ENCODE assay signal across 1 cellular context in the genomic region with DNA sequence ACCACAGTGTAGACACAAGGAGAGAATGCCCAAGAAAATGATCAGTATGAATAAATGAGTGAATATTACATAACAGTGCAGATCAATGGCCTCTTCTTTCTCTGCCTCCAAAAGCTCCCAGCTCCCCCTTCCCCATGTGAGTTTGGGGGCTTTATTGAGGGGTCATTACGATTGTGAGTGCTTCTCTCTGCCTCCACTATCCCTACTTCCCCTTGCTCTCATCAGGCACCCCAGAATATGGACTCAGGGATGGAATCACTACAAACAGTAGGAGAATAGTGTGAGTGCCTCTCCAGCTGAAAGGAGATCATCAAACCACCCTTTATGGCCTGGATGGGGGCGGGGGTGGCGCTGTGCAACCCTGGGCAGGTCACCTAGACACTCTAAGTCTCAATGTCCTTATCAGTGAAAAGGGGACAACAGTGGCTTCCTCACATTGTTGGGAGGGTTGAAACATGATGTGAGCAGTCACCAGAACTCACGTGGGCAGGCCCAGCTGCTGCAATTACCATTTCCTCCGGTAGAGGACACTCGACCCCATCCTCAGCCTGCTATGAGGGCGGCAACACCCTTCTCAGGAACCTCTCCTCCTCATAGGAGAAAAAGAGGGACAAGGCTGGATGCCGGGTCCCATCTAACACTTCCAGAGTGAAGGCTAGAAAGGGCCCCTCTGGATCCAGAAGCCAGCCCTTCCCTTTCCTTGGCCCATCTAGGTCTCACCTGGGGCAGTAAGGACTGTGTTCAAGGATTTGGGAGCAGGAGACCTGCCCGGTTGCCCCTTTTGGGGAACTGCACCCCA.
A peak's percentile ranks its signal among the peaks of the same experiment; 100 is the strongest.
TF ChIP-seq lines count a peak whose summit lies in the region.

No MANE protein-coding gene starts in this region.

TF ChIP-seq in SK-N-SH, 30 proteins besides CTCF, POLR2A, EP300 and RAD21 (continued from another document):
- TF ChIP-seq, protein P1, sequence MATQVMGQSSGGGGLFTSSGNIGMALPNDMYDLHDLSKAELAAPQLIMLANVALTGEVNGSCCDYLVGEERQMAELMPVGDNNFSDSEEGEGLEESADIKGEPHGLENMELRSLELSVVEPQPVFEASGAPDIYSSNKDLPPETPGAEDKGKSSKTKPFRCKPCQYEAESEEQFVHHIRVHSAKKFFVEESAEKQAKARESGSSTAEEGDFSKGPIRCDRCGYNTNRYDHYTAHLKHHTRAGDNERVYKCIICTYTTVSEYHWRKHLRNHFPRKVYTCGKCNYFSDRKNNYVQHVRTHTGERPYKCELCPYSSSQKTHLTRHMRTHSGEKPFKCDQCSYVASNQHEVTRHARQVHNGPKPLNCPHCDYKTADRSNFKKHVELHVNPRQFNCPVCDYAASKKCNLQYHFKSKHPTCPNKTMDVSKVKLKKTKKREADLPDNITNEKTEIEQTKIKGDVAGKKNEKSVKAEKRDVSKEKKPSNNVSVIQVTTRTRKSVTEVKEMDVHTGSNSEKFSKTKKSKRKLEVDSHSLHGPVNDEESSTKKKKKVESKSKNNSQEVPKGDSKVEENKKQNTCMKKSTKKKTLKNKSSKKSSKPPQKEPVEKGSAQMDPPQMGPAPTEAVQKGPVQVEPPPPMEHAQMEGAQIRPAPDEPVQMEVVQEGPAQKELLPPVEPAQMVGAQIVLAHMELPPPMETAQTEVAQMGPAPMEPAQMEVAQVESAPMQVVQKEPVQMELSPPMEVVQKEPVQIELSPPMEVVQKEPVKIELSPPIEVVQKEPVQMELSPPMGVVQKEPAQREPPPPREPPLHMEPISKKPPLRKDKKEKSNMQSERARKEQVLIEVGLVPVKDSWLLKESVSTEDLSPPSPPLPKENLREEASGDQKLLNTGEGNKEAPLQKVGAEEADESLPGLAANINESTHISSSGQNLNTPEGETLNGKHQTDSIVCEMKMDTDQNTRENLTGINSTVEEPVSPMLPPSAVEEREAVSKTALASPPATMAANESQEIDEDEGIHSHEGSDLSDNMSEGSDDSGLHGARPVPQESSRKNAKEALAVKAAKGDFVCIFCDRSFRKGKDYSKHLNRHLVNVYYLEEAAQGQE (IDR thresholded peaks at IDR 0.05; ENCODE audit: low read depth, low read length), result no peak
- TF ChIP-seq SMC3 (IDR thresholded peaks at IDR 0.05; ENCODE audit: low read depth, low read length), result peak; percentile 90
- peak; percentile 74; the same call in 1 of the 2 replicates for TF ChIP-seq SIN3A (IDR thresholded peaks at IDR 0.05; ENCODE audit: borderline replicate concordance, low read depth, low read length)
- peak; percentile 95 for TF ChIP-seq MXI1 (IDR thresholded peaks at IDR 0.05; ENCODE audit: low read depth, low read length)
- TF ChIP-seq EZH2phosphoT487 (IDR thresholded peaks at IDR 0.05; ENCODE audit: borderline replicate concordance, low read depth), result no peak
- no peak for TF ChIP-seq YY1 (IDR thresholded peaks at IDR 0.05; ENCODE audit: low read depth)
- TF ChIP-seq, protein P2, sequence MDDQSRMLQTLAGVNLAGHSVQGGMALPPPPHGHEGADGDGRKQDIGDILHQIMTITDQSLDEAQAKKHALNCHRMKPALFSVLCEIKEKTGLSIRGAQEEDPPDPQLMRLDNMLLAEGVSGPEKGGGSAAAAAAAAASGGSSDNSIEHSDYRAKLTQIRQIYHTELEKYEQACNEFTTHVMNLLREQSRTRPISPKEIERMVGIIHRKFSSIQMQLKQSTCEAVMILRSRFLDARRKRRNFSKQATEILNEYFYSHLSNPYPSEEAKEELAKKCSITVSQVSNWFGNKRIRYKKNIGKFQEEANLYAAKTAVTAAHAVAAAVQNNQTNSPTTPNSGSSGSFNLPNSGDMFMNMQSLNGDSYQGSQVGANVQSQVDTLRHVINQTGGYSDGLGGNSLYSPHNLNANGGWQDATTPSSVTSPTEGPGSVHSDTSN (IDR thresholded peaks at IDR 0.05), result no peak
- no peak for TF ChIP-seq RCOR1 (IDR thresholded peaks at IDR 0.05; ENCODE audit: low read length)
- TF ChIP-seq, protein P3, sequence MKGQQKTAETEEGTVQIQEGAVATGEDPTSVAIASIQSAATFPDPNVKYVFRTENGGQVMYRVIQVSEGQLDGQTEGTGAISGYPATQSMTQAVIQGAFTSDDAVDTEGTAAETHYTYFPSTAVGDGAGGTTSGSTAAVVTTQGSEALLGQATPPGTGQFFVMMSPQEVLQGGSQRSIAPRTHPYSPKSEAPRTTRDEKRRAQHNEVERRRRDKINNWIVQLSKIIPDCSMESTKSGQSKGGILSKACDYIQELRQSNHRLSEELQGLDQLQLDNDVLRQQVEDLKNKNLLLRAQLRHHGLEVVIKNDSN (IDR thresholded peaks at IDR 0.05; ENCODE audit: borderline replicate concordance, low read depth), result peak; percentile 75; the same call in 1 of the 2 replicates
- TF ChIP-seq GATA2 (CRISPR knock-in tag; IDR thresholded peaks at IDR 0.05), result no peak
